Comparison of ENCODE assay signal across 9 cellular contexts in genomic region chr12:59403259-59403932, GRCh38.
DNase-seq lines count a peak whose midpoint lies in the region; ATAC-seq and TF ChIP-seq lines count a peak whose summit lies in the region.
"Had no signal": no experiment of that assay in that cellular context is flagged by ENCODE, and none has a peak within 500 bp of the region (broad histone marks: within the 10 kb centered on the region; RNA-seq: fewer than 3 reads in every experiment).

No MANE protein-coding gene starts in this region.

- peak overlapping the region; percentile 92 for H3K4me2 ChIP-seq in IMR-90 (ENCODE audit: low read depth, low read length)

- peak; percentile 85 for TF ChIP-seq RAD21 in IMR-90 (IDR thresholded peaks at IDR 0.05; ENCODE audit: low read length)

- H2BK120ac ChIP-seq in IMR-90 (ENCODE audit: low read depth, low read length) = peak overlapping the region; percentile 71

- H3K4me3 ChIP-seq in IMR-90 (ENCODE audit: insufficient read depth, low read depth, low read length) (peak overlapping the region; percentile 19; the same call in 1 of the 2 replicates), Panc1 (ENCODE audit: low read depth in 2 of 2, low read length in 2 of 2) (no peak overlapping the region), iPS-20b (ENCODE audit: low read length) (no peak overlapping the region), spleen (peak overlapping the region in 1 of 8 donors; percentile 27)

- peak overlapping the region; percentile 26; the same call in 1 of the 2 replicates for H3K56ac ChIP-seq in IMR-90 (ENCODE audit: extremely low read depth, insufficient read depth, low read length)

- peak overlapping the region; percentile 67 for H3K18ac ChIP-seq in IMR-90 (ENCODE audit: low read depth, low read length)

- no peak overlapping the region for H3K27ac Mint-ChIP-seq in MCF 10A (ENCODE audit: low read depth, unreplicated experiment)
- H3K27ac Mint-ChIP-seq: dendritic cell treated with granulocyte-macrophage colony-stimulating factor and Interleukin-4, amounts not matched to agents 40 ng/mL and 50 ng/mL, for 4 days had no signal

- TF ChIP-seq POLR2A in IMR-90 (IDR thresholded peaks at IDR 0.05; ENCODE audit: low read depth, low read length) (no peak), spleen (IDR thresholded peaks at IDR 0.05) (no peak)

- peak; percentile 82 for TF ChIP-seq CTCF in IMR-90 (conservative IDR thresholded peaks at IDR 0.05; ENCODE audit: low read depth, low read length)
- TF ChIP-seq CTCF in Panc1 (IDR thresholded peaks at IDR 0.05) = peak; percentile 84
- peak; percentile 84 for TF ChIP-seq CTCF in MCF 10A (IDR thresholded peaks at IDR 0.05; ENCODE audit: unreplicated experiment)
- peak in 10 of 11 experiments; percentile 31 to 75 (median 64) for TF ChIP-seq CTCF in spleen (IDR thresholded peaks at IDR 0.05 in 8 of 11, conservative IDR thresholded peaks at IDR 0.05 in 3 of 11)

- H2BK20ac ChIP-seq in IMR-90 (ENCODE audit: low read depth, low read length) = peak overlapping the region; percentile 87

- no peak overlapping the region for H3K23ac ChIP-seq in IMR-90 (ENCODE audit: low read depth, low read length)

- H3K9ac ChIP-seq in IMR-90 (ENCODE audit: low read depth, low read length) (no peak overlapping the region), iPS-20b (ENCODE audit: low read depth, low read length) (0 out of 2 replicates have a peak overlapping the region, but pooled peaks have one; percentile 4)

- peak overlapping the region; percentile 83 for H3K14ac ChIP-seq in IMR-90 (replicated peaks; ENCODE audit: low read depth, low read length)

- H3K27ac ChIP-seq in IMR-90 (ENCODE audit: insufficient read depth, low read length) = peak overlapping the region; percentile 35; the same call in 1 of the 2 replicates
- H3K27ac ChIP-seq in Panc1 (ENCODE audit: low read length) = no peak overlapping the region; the same call in 1 of the 2 replicates
- H3K27ac ChIP-seq in iPS-20b (ENCODE audit: low read length) = no peak overlapping the region
- no peak overlapping the region for H3K27ac ChIP-seq in spleen

- no peak overlapping the region for H2AK5ac ChIP-seq in IMR-90 (ENCODE audit: low read depth, low read length)

- DNase-seq in EL = peak; percentile 76
- peak; percentile 75 for DNase-seq in IMR-90
- DNase-seq in Panc1 (ENCODE audit: low read depth, low spot score) = peak; percentile 52
- peak; percentile 83 for DNase-seq in MCF 10A (ENCODE audit: unreplicated experiment)
- no peak for DNase-seq in spleen

- POLR2A ChIA-PET in IMR-90 (lab: Charles Lee; ENCODE audit: unreplicated experiment) (no interaction called here), Panc1 (lab: Charles Lee) (no interaction called here), MCF 10A (lab: Yijun Ruan, JAX) (interaction anchor here (0.5 to 1.4 kb wide), 3 partner anchors 192 to 194 kb away, joined by 3 to 10 read pairs (median 3); partner anchors contain the start of gene SLC16A7)

- no peaks in the 10 kb centered on the region for H3K36me3 Mint-ChIP-seq in MCF 10A (ENCODE audit: insufficient read depth, unreplicated experiment)

- peak overlapping the region; percentile 73 for H4K91ac ChIP-seq in IMR-90 (ENCODE audit: insufficient read depth, low read depth, low read length)

- H3K27me3 Mint-ChIP-seq in MCF 10A (ENCODE audit: insufficient read depth, unreplicated experiment) = no peaks in the 10 kb centered on the region

- in situ Hi-C loops in IMR-90 (cut with MboI; ENCODE audit: low sequenced_read_pairs) (loop anchor here (25.0 kb wide), 2 partner anchors 409 to 1084 kb away; no protein-coding TSS in a partner anchor), Panc1 (cut with HindIII; ENCODE audit: low pct_unique_long_range_greater_than_20kb, low sequenced_read_pairs) (no loop called here)

- WGBS in IMR-90 (ENCODE audit: extremely low coverage in 2 of 2, insufficient read length in 1 of 2), 2 experiments = no CpG with 5 or more reads among the region's 3 CpGs
- WGBS in spleen, 5 donors = 0 to 2% (median 0%) methylated on average over 3 of the region's 3 CpGs

- dilution Hi-C loops in IMR-90 (cut with HindIII; ENCODE audit: low sequenced_read_pairs, unreplicated experiment) = no loop called here

- no peaks in the 10 kb centered on the region for H4K20me1 ChIP-seq in IMR-90 (ENCODE audit: insufficient read depth, low read length)

- peak overlapping the region; percentile 68 for H3K4ac ChIP-seq in IMR-90 (ENCODE audit: low read depth, low read length)

- peak overlapping the region; percentile 65 for H4K5ac ChIP-seq in IMR-90 (ENCODE audit: low read depth, low read length)

- no peak overlapping the region for H2BK5ac ChIP-seq in IMR-90 (ENCODE audit: low read depth, low read length, poor library complexity, severe bottlenecking)

- ATAC-seq in GM19467 (IDR thresholded peaks at IDR 0.05; ENCODE audit: unreplicated experiment) (peak; percentile 81), IMR-90 (ENCODE audit: low read depth) (peak; percentile 98), Panc1 (peak; percentile 83; the same call in 1 of the 2 replicates), HG03460 (IDR thresholded peaks at IDR 0.05; ENCODE audit: unreplicated experiment) (no peak)

- peak overlapping the region; percentile 33; the same call in 2 of the 3 replicates for H2BK15ac ChIP-seq in IMR-90 (ENCODE audit: low read depth, low read length)

- peak overlapping the region; percentile 4 for H3K4me3 Mint-ChIP-seq in MCF 10A (ENCODE audit: unreplicated experiment)
- H3K4me3 Mint-ChIP-seq: dendritic cell treated with granulocyte-macrophage colony-stimulating factor and Interleukin-4, amounts not matched to agents 40 ng/mL and 50 ng/mL, for 4 days had no signal

- H3K9me1 ChIP-seq in IMR-90 (ENCODE audit: insufficient read depth, low read length) = no peaks in the 10 kb centered on the region; the same call in 1 of the 2 replicates

- intact Hi-C loops in IMR-90 (cut with micrococcal nuclease) (no loop called here), Panc1 (cut with micrococcal nuclease; ENCODE audit: unreplicated experiment) (loop anchor here (2.0 to 10.0 kb wide), 2 partner anchors 405 to 1091 kb away; no protein-coding TSS in a partner anchor), MCF 10A (cut with micrococcal nuclease) (loop anchor here (1.0 to 2.0 kb wide), 4 partner anchors 191 to 1091 kb away; no protein-coding TSS in a partner anchor), spleen (cut with DNase I; ENCODE audit: low total_unique reads) (no loop called here)

- peak overlapping the region in 1 of 2 experiments; percentile 74; a peak in 2 of 4 replicates for H4K8ac ChIP-seq in IMR-90 (ENCODE audit: low read depth in 2 of 2, low read length in 2 of 2)

- BruUV-seq in IMR-90 (replicated peaks; lab: Mats Ljungman, UMichigan) = no TSS peak
- no TSS peak for BruUV-seq in Panc1 (replicated peaks; lab: Mats Ljungman, UMichigan)
- no TSS peak for BruUV-seq in MCF 10A (replicated peaks; lab: Mats Ljungman, UMichigan)

- H3K9me3 ChIP-seq in IMR-90 (ENCODE audit: control insufficient read depth, insufficient read depth, low read length) (no peaks in the 10 kb centered on the region), Panc1 (ENCODE audit: control insufficient read depth, insufficient read depth, low read depth, low read length) (no peaks in the 10 kb centered on the region), iPS-20b (ENCODE audit: insufficient read depth, low read depth, low read length) (no peaks in the 10 kb centered on the region), spleen (peaks cover 0 to 7% (median 0%) of the 10 kb centered on the region in 8 donors)

- H2AK9ac ChIP-seq in IMR-90 (replicated peaks; ENCODE audit: low read depth, low read length, poor library complexity) = no peak overlapping the region

- no peaks in the 10 kb centered on the region for H3K9me3 Mint-ChIP-seq in MCF 10A (ENCODE audit: unreplicated experiment)
- H3K9me3 Mint-ChIP-seq: dendritic cell treated with granulocyte-macrophage colony-stimulating factor and Interleukin-4, amounts not matched to agents 40 ng/mL and 50 ng/mL, for 4 days had no signal

- peak overlapping the region; percentile 88 for H2AFZ ChIP-seq in IMR-90 (replicated peaks; ENCODE audit: low read length, poor library complexity)

- no peaks in the 10 kb centered on the region for H3K79me1 ChIP-seq in IMR-90 (ENCODE audit: low read depth in 1 of 2, low read length in 2 of 2)

- H3K36me3 ChIP-seq in IMR-90 (ENCODE audit: control insufficient read depth, insufficient read depth, low read length) = no peaks in the 10 kb centered on the region
- H3K36me3 ChIP-seq in Panc1 (ENCODE audit: control insufficient read depth, insufficient read depth, low read length) = no peaks in the 10 kb centered on the region
- H3K36me3 ChIP-seq in iPS-20b (ENCODE audit: insufficient read depth, low read depth, low read length) = no peaks in the 10 kb centered on the region
- no peaks in the 10 kb centered on the region for H3K36me3 ChIP-seq in spleen

- H3K4me1 ChIP-seq in IMR-90 (ENCODE audit: control insufficient read depth, insufficient read depth, low read length) (no peaks in the 10 kb centered on the region), Panc1 (ENCODE audit: control insufficient read depth, insufficient read depth, low read length) (no peaks in the 10 kb centered on the region), iPS-20b (ENCODE audit: insufficient read depth, low read length) (no peaks in the 10 kb centered on the region), spleen (peaks cover 0 to 10% (median 2%) of the 10 kb centered on the region in 6 donors)

- CTCF ChIA-PET in IMR-90 (lab: Yijun Ruan, JAX) = interaction anchor here (0.8 to 1.2 kb wide), 7 partner anchors 10 to 406 kb away, joined by 3 to 6 read pairs (median 3); no protein-coding TSS in a partner anchor
- CTCF ChIA-PET in Panc1 (lab: Charles Lee) = no interaction called here
- CTCF ChIA-PET in MCF 10A (lab: Yijun Ruan, JAX) = interaction anchor here (0.6 to 1.8 kb wide), 17 partner anchors 9 to 1594 kb away, joined by 3 to 8 read pairs (median 3); partner anchors contain the start of gene SLC16A7

- H3K27me3 ChIP-seq in IMR-90 (ENCODE audit: control insufficient read depth, insufficient read depth, low read length) = no peaks in the 10 kb centered on the region
- no peaks in the 10 kb centered on the region for H3K27me3 ChIP-seq in Panc1 (ENCODE audit: control insufficient read depth, insufficient read depth, low read length)
- no peaks in the 10 kb centered on the region for H3K27me3 ChIP-seq in iPS-20b (ENCODE audit: insufficient read depth, low read length)
- H3K27me3 ChIP-seq in spleen (replicated peaks in 1 of 7) = no peaks in the 10 kb centered on the region

- H3K4me1 Mint-ChIP-seq in MCF 10A (ENCODE audit: insufficient read depth, unreplicated experiment) = peaks cover 10% of the 10 kb centered on the region

TF ChIP-seq in IMR-90, 13 proteins besides CTCF, POLR2A, EP300 and RAD21:
- TF ChIP-seq SMC3 (IDR thresholded peaks at IDR 0.05; ENCODE audit: low read depth, low read length) (peak; percentile 71), USF2 (IDR thresholded peaks at IDR 0.05; ENCODE audit: low read depth, low read length) (no peak), CEBPB (IDR thresholded peaks at IDR 0.05; ENCODE audit: low read depth, low read length) (peak; percentile 56)

Comparison
In these comparisons a context has a peak if more than half of its experiments do, and no peak if none do; other contexts are left out.
1. intact Hi-C loops: an anchor here in Panc1 (2.0 to 10.0 kb wide) and MCF 10A (1.0 to 2.0 kb wide); none called in IMR-90 and spleen.